8 cellular contexts compared by ENCODE assay signal in the genomic region with DNA sequence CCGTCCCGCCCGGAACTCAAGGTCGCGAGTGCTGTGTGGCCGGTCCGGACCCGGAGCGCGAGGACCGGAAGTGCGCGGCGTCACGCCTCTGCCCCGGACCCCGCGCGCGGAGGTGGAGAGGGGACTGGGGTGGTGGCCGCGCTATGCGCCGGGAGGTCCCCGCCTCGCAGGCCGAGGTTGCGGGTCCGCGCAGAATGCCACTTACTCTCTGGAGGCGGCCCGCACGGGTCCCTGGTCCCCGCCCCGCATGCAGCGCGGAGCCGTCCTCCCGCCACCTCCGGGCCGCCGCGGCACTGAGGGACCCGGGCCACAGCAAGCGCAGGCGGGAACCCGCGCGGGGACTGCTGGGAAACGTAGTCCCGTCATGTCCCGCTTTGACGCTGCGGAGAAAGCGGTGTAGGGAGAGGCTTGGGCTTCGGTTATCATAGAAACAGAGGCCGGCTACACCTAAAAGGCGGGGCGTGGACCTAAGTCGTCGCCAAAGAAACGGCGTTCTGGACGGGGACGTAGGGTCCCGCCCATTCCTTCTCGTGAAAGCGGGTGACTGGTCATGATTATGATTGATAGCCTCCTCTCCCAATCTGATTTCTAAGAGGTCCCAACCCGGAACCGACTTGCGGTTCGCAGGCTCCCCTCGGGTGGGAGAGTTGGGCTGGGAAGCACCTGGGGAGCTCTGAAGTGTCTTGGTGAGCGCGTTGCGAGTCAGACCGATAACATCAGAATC. TPM values are rescaled to one million over a fixed set of nuclear protein-coding genes. Genes with fewer than 3 reads are reported as not detected.
A peak's percentile ranks its signal among the peaks of the same experiment; 100 is the strongest.
DNase-seq lines count a peak whose midpoint lies in the region; ATAC-seq and TF ChIP-seq lines count a peak whose summit lies in the region.

ZNF837 (minus strand) TSS at position 295 of the 724 bp plus-strand sequence. CDS start 11,698 bp downstream, outside the sequence.

- H3K4me1 ChIP-seq in DND-41 (ENCODE audit: insufficient read depth, low read length) (peaks cover 34% of the 10 kb centered on the region), Peyer's patch (peaks cover 0 to 30% (median 15%) of the 10 kb centered on the region in 4 donors), esophagus muscularis mucosa (peaks cover 27 to 47% (median 32%) of the 10 kb centered on the region in 4 donors), muscle layer of colon (ENCODE audit: insufficient read depth, low read length) (peaks cover 23% of the 10 kb centered on the region)

- DNase-seq in DND-41 (peak; percentile 100), Peyer's patch (peak; percentile 98 to 100 (median 99)), activated T-helper 1 cell treated with Interleukin-2 at 50 U/mL for 16 hours (ENCODE audit: low read depth) (peak; percentile 93), esophagus muscularis mucosa (ENCODE audit: extremely low spot score) (peak; percentile 99)
- DNase-seq in stimulated activated CD8-positive, alpha-beta memory T cell treated with anti-CD3 and anti-CD28 coated beads, Interleukin-7, amount 100 ng/mL, for 1 hour (ENCODE audit: low read depth in 2 of 2) = peak; percentile 93 to 94

- H3K27ac ChIP-seq in DND-41 (ENCODE audit: low read length) = peak within 1 kb of the TSS; percentile 93
- H3K27ac ChIP-seq in KOPT-K1 (ENCODE audit: low read depth, low read length, poor library complexity, severe bottlenecking) = peak within 1 kb of the TSS; percentile 78
- H3K27ac ChIP-seq in Peyer's patch = peak within 1 kb of the TSS; percentile 86 to 96 (median 92)
- H3K27ac ChIP-seq in esophagus muscularis mucosa (replicated peaks in 1 of 4) = peak within 1 kb of the TSS; percentile 91 to 96 (median 94)
- peak within 1 kb of the TSS; percentile 95 for H3K27ac ChIP-seq in muscle layer of colon (ENCODE audit: low read depth, low read length)

- H3K79me2 ChIP-seq in DND-41 (ENCODE audit: insufficient read depth, low read length) = peaks cover 33% of the 10 kb centered on the region

- H4K20me1 ChIP-seq in DND-41 (ENCODE audit: insufficient read depth, low read length) = peaks cover 4% of the 10 kb centered on the region; the same call in 1 of the 2 replicates

- intact Hi-C loops in esophagus muscularis mucosa (cut with DNase I) = no loop called here

- 0% methylated on average over 53 of the region's 77 CpGs for WGBS in esophagus muscularis mucosa

- H3K4me3 ChIP-seq in DND-41 (ENCODE audit: low read depth in 1 of 2, low read length in 2 of 2) = peak within 1 kb of the TSS; percentile 75 to 79
- H3K4me3 ChIP-seq in Peyer's patch = peak within 1 kb of the TSS; percentile 60 to 83 (median 78)
- H3K4me3 ChIP-seq in esophagus muscularis mucosa = peak within 1 kb of the TSS; percentile 75 to 99 (median 90)
- peak within 1 kb of the TSS; percentile 85 to 91 for H3K4me3 ChIP-seq in muscle layer of colon (ENCODE audit: low read depth in 1 of 2, low read length in 2 of 2)

- TF ChIP-seq CTCF in DND-41 (IDR thresholded peaks at IDR 0.05; ENCODE audit: borderline replicate concordance, extremely low read depth, low read length, poor library complexity, severe bottlenecking) (no peak), Peyer's patch (IDR thresholded peaks at IDR 0.05) (peak in 3 of 6 experiments; percentile 20 to 45 (median 24)), esophagus muscularis mucosa (IDR thresholded peaks at IDR 0.05) (no peak)

- TF ChIP-seq POLR2A in Peyer's patch (IDR thresholded peaks at IDR 0.05) (peak; percentile 87 to 92), esophagus muscularis mucosa (IDR thresholded peaks at IDR 0.05; ENCODE audit: low read depth) (peak; percentile 75)

- H3K9me3 ChIP-seq in DND-41 (ENCODE audit: insufficient read depth, low read length, severe bottlenecking) (no peaks in the 10 kb centered on the region), KOPT-K1 (ENCODE audit: insufficient read depth, low read length, poor library complexity, severe bottlenecking) (no peaks in the 10 kb centered on the region), Peyer's patch (no peaks in the 10 kb centered on the region), esophagus muscularis mucosa (no peaks in the 10 kb centered on the region), muscle layer of colon (ENCODE audit: low read length) (no peaks in the 10 kb centered on the region)

- TF ChIP-seq EP300 in esophagus muscularis mucosa (IDR thresholded peaks at IDR 0.05) = no peak

- H2AFZ ChIP-seq in DND-41 (ENCODE audit: low read depth, low read length) = peak within 1 kb of the TSS; percentile 91

- peak within 1 kb of the TSS; percentile 96 for H3K4me2 ChIP-seq in DND-41 (ENCODE audit: insufficient read depth, low read length)

- ATAC-seq in DND-41 (ENCODE audit: insufficient read depth, low read depth) = peak; percentile 84
- peak; percentile 78 for ATAC-seq in GM21825 (IDR thresholded peaks at IDR 0.05; ENCODE audit: unreplicated experiment)

- H3K36me3 ChIP-seq in DND-41 (ENCODE audit: insufficient read depth, low read length) = no peaks in the 10 kb centered on the region; the same call in 1 of the 2 replicates
- H3K36me3 ChIP-seq in KOPT-K1 (ENCODE audit: insufficient read depth, low read length) = no peaks in the 10 kb centered on the region
- H3K36me3 ChIP-seq in Peyer's patch = no peaks in the 10 kb centered on the region
- H3K36me3 ChIP-seq in esophagus muscularis mucosa = no peaks in the 10 kb centered on the region
- H3K36me3 ChIP-seq in muscle layer of colon (ENCODE audit: insufficient read depth, low read length) = no peaks in the 10 kb centered on the region

- H3K9ac ChIP-seq in DND-41 (ENCODE audit: low read depth, low read length) (peak within 1 kb of the TSS; percentile 91), muscle layer of colon (ENCODE audit: low read length) (peak within 1 kb of the TSS; percentile 23)

- H3K27me3 ChIP-seq in DND-41 (ENCODE audit: insufficient read depth, low read length, poor library complexity) (no peaks in the 10 kb centered on the region), Peyer's patch (no peaks in the 10 kb centered on the region), esophagus muscularis mucosa (peaks cover 0 to 5% (median 0%) of the 10 kb centered on the region in 4 donors), muscle layer of colon (ENCODE audit: control insufficient read depth in 1 of 2, insufficient read depth in 2 of 2, low read length in 2 of 2) (no peaks in the 10 kb centered on the region)

RNA-seq across cellular contexts. Expression of gene ZNF837, which starts in this region (rescaled TPM):
- 10 to 100 TPM in 1 of 4 donors, 1 to 10 TPM in 3; 3.3 to 10.9 (median 7.7) TPM for total RNA-seq in Peyer's patch
- total RNA-seq in esophagus muscularis mucosa = 1 to 10 TPM; 1.5 to 3.7 (median 2.1) TPM

Comparison
In these comparisons a context has a peak if more than half of its experiments do, and no peak if none do; other contexts are left out.
1. Peak in every context shown above with its lines: DNase-seq, ATAC-seq, H3K4me3 ChIP-seq and H3K27ac ChIP-seq.